1 cellular context compared by ENCODE assay signal in the genomic region with DNA sequence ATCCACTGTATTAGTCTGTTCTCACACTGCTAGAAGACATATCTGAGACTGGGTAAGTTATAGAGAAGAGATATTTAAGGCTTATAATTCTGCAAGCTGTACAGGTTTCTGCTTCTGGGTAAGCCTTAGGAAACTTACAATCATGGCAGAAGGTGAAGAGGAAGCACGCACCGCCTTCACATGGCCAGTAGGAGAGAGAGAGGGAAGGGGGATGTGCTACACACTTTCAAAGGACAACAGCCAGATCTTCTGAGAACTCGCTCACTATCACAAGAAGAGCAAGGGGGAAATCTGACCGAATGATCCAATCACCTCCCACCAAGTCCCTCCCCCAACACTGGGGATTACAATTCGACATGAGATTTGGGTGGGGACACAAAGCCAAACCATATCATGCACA.
TF ChIP-seq lines count a peak whose summit lies in the region.

No MANE protein-coding gene starts in this region.

TF ChIP-seq in GM23338, 12 proteins besides CTCF, POLR2A, EP300 and RAD21 (continued from another document):
- TF ChIP-seq, protein P1, sequence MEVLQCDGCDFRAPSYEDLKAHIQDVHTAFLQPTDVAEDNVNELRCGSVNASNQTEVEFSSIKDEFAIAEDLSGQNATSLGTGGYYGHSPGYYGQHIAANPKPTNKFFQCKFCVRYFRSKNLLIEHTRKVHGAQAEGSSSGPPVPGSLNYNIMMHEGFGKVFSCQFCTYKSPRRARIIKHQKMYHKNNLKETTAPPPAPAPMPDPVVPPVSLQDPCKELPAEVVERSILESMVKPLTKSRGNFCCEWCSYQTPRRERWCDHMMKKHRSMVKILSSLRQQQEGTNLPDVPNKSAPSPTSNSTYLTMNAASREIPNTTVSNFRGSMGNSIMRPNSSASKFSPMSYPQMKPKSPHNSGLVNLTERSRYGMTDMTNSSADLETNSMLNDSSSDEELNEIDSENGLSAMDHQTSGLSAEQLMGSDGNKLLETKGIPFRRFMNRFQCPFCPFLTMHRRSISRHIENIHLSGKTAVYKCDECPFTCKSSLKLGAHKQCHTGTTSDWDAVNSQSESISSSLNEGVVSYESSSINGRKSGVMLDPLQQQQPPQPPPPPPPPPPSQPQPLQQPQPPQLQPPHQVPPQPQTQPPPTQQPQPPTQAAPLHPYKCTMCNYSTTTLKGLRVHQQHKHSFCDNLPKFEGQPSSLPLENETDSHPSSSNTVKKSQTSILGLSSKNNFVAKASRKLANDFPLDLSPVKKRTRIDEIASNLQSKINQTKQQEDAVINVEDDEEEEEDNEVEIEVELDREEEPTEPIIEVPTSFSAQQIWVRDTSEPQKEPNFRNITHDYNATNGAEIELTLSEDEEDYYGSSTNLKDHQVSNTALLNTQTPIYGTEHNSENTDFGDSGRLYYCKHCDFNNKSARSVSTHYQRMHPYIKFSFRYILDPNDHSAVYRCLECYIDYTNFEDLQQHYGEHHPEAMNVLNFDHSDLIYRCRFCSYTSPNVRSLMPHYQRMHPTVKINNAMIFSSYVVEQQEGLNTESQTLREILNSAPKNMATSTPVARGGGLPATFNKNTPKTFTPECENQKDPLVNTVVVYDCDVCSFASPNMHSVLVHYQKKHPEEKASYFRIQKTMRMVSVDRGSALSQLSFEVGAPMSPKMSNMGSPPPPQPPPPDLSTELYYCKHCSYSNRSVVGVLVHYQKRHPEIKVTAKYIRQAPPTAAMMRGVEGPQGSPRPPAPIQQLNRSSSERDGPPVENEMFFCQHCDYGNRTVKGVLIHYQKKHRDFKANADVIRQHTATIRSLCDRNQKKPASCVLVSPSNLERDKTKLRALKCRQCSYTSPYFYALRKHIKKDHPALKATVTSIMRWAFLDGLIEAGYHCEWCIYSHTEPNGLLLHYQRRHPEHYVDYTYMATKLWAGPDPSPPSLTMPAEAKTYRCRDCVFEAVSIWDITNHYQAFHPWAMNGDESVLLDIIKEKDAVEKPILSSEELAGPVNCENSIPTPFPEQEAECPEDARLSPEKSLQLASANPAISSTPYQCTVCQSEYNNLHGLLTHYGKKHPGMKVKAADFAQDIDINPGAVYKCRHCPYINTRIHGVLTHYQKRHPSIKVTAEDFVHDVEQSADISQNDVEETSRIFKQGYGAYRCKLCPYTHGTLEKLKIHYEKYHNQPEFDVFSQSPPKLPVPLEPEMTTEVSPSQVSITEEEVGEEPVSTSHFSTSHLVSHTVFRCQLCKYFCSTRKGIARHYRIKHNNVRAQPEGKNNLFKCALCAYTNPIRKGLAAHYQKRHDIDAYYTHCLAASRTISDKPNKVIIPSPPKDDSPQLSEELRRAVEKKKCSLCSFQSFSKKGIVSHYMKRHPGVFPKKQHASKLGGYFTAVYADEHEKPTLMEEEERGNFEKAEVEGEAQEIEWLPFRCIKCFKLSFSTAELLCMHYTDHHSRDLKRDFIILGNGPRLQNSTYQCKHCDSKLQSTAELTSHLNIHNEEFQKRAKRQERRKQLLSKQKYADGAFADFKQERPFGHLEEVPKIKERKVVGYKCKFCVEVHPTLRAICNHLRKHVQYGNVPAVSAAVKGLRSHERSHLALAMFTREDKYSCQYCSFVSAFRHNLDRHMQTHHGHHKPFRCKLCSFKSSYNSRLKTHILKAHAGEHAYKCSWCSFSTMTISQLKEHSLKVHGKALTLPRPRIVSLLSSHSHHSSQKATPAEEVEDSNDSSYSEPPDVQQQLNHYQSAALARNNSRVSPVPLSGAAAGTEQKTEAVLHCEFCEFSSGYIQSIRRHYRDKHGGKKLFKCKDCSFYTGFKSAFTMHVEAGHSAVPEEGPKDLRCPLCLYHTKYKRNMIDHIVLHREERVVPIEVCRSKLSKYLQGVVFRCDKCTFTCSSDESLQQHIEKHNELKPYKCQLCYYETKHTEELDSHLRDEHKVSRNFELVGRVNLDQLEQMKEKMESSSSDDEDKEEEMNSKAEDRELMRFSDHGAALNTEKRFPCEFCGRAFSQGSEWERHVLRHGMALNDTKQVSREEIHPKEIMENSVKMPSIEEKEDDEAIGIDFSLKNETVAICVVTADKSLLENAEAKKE (CRISPR knock-in tag; IDR thresholded peaks at IDR 0.05): no peak
- no peak for TF ChIP-seq STAT1 (IDR thresholded peaks at IDR 0.05; ENCODE audit: unreplicated experiment)
- TF ChIP-seq ZNF114 (CRISPR knock-in tag; IDR thresholded peaks at IDR 0.05): no peak
- TF ChIP-seq, protein P2, sequence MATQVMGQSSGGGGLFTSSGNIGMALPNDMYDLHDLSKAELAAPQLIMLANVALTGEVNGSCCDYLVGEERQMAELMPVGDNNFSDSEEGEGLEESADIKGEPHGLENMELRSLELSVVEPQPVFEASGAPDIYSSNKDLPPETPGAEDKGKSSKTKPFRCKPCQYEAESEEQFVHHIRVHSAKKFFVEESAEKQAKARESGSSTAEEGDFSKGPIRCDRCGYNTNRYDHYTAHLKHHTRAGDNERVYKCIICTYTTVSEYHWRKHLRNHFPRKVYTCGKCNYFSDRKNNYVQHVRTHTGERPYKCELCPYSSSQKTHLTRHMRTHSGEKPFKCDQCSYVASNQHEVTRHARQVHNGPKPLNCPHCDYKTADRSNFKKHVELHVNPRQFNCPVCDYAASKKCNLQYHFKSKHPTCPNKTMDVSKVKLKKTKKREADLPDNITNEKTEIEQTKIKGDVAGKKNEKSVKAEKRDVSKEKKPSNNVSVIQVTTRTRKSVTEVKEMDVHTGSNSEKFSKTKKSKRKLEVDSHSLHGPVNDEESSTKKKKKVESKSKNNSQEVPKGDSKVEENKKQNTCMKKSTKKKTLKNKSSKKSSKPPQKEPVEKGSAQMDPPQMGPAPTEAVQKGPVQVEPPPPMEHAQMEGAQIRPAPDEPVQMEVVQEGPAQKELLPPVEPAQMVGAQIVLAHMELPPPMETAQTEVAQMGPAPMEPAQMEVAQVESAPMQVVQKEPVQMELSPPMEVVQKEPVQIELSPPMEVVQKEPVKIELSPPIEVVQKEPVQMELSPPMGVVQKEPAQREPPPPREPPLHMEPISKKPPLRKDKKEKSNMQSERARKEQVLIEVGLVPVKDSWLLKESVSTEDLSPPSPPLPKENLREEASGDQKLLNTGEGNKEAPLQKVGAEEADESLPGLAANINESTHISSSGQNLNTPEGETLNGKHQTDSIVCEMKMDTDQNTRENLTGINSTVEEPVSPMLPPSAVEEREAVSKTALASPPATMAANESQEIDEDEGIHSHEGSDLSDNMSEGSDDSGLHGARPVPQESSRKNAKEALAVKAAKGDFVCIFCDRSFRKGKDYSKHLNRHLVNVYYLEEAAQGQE (IDR thresholded peaks at IDR 0.05; ENCODE audit: unreplicated experiment): no peak
- no peak for TF ChIP-seq CREB1 (CRISPR knock-in tag; IDR thresholded peaks at IDR 0.05; ENCODE audit: low read depth)
- TF ChIP-seq POLR2AphosphoS5 (IDR thresholded peaks at IDR 0.05; ENCODE audit: low read depth): no peak
- TF ChIP-seq EZH2phosphoT487 (IDR thresholded peaks at IDR 0.05; ENCODE audit: unreplicated experiment): no peak
TF ChIP-seq in GM23338: peak in this region for 0.
